8 cellular contexts compared by ENCODE assay signal in genomic region chr1:46603858-46604549, GRCh38. TPM values are rescaled to one million over a fixed set of nuclear protein-coding genes. Genes with fewer than 3 reads are reported as not detected.
DNase-seq lines count a peak whose midpoint lies in the region; ATAC-seq and TF ChIP-seq lines count a peak whose summit lies in the region.

Gene MKNK1, minus strand, starts transcription at chr1:46604268. Its CDS starts 20,941 bp downstream, at chr1:46583327.

- H3K27ac ChIP-seq in AG04450 (ENCODE audit: low read depth, low read length) (no peak within 1 kb of the TSS), caudate nucleus (ENCODE audit: low read depth, low read length) (peak within 1 kb of the TSS; percentile 45)

- DNase-seq in AG04450 (ENCODE audit: low read depth, low spot score) (peak; percentile 87), NCI-H2227 treated with DMSO at 0.1 percent for 48 hours (lab: John Stamatoyannopoulos, UW) (peak; percentile 96), activated B cell treated with CpG ODN at 0.5 μM for 24 hours (peak; percentile 97), caudate nucleus (lab: John Stamatoyannopoulos, UW) (peak in 60 of 61 donors; percentile 32 to 98 (median 84)), iPS-NIHi7 (ENCODE audit: extremely low spot score) (peak; percentile 100), smooth muscle cell of the brain vasculature (ENCODE audit: low read depth, low spot score) (peak; percentile 82)

- ATAC-seq in GM18870 (IDR thresholded peaks at IDR 0.05; ENCODE audit: unreplicated experiment) (peak; percentile 90), HG03135 (IDR thresholded peaks at IDR 0.05; ENCODE audit: unreplicated experiment) (peak; percentile 96), activated B cell treated with CpG ODN at 0.5 μM for 24 hours (ENCODE audit: low read depth) (peak; percentile 99)

- TF ChIP-seq CTCF in AG04450 (IDR thresholded peaks at IDR 0.05; ENCODE audit: low read depth, low read length) (peak; percentile 27; the same call in 1 of the 2 replicates), activated B cell treated with CpG ODN at 0.5 μM for 24 hours (IDR thresholded peaks at IDR 0.05) (no peak)

- intact Hi-C loops in activated B cell treated with CpG ODN at 0.5 μM for 24 hours (cut with micrococcal nuclease) = loop anchor here (1.0 to 5.0 kb wide), 5 partner anchors 12 to 917 kb away; partner anchors contain the start of genes ATPAF1, EFCAB14, GPBP1L1 and MOB3C

- POLR2A ChIA-PET in AG04450 (lab: Yijun Ruan, JAX) = interaction anchor here (0.5 to 1.9 kb wide), 6 partner anchors 8 to 1552 kb away, joined by 3 to 21 read pairs (median 7); partner anchors contain the start of genes MOB3C and RAD54L
- POLR2A ChIA-PET in activated B cell treated with CpG ODN at 0.5 μM for 24 hours (lab: Charles Lee) = interaction anchor here (0.5 to 6.5 kb wide), 12 partner anchors 9 to 278 kb away, joined by 3 to 108 read pairs (median 4); partner anchors contain the start of genes EFCAB14 and MOB3C

- H3K4me3 Mint-ChIP-seq in activated B cell treated with CpG ODN at 0.5 μM for 24 hours = peak within 1 kb of the TSS; percentile 95

- H3K27me3 Mint-ChIP-seq in activated B cell treated with CpG ODN at 0.5 μM for 24 hours = no peaks in the 10 kb centered on the region

- H3K4me1 Mint-ChIP-seq in activated B cell treated with CpG ODN at 0.5 μM for 24 hours = peaks cover 17% of the 10 kb centered on the region

- peak within 1 kb of the TSS; percentile 98 for H3K4me3 ChIP-seq in AG04450 (ENCODE audit: low read depth, low read length)

- peak within 1 kb of the TSS; percentile 86 for H3K27ac Mint-ChIP-seq in activated B cell treated with CpG ODN at 0.5 μM for 24 hours

- no peaks in the 10 kb centered on the region for H3K9me3 Mint-ChIP-seq in activated B cell treated with CpG ODN at 0.5 μM for 24 hours

- H3K36me3 Mint-ChIP-seq in activated B cell treated with CpG ODN at 0.5 μM for 24 hours (ENCODE audit: low read depth) = peaks cover 18% of the 10 kb centered on the region

- CTCF ChIA-PET in AG04450 (lab: Charles Lee) = interaction anchor here (0.5 to 2.2 kb wide), 8 partner anchors 10 to 731 kb away, joined by 3 to 7 read pairs (median 3); no protein-coding TSS in a partner anchor
- CTCF ChIA-PET in activated B cell treated with CpG ODN at 0.5 μM for 24 hours (lab: Charles Lee) = interaction anchor here (0.7 to 1.9 kb wide), 3 partner anchors 12 to 157 kb away, joined by 3 to 11 read pairs (median 3); partner anchors contain the start of gene MOB3C

- H3K9me3 ChIP-seq in AG04450 (ENCODE audit: control insufficient read depth, insufficient read depth, low read length) = no peaks in the 10 kb centered on the region; the same call in 1 of the 2 replicates

- no peaks in the 10 kb centered on the region for H3K27me3 ChIP-seq in AG04450 (ENCODE audit: control insufficient read depth, insufficient read depth, low read length)

RNA-seq across cellular contexts. Expression of gene MKNK1, which starts in this region (rescaled TPM):
- polyA plus RNA-seq in AG04450 (2011; rRNA removed) = 38.0 and 41.5 TPM in 2 replicates
- 24.0 and 28.0 TPM in 2 replicates for polyA minus RNA-seq in AG04450 (2011; rRNA and poly(A)+ RNA removed)
- total RNA-seq in activated B cell treated with CpG ODN at 0.5 μM for 24 hours = 42.3 and 45.0 TPM in 2 replicates
